In genomic region chr18:63591725-63592124, GRCh38 we compare ENCODE assay signal across 16 cellular contexts. TPM values are rescaled to one million over a fixed set of nuclear protein-coding genes. Genes with fewer than 3 reads are reported as not detected.
DNase-seq lines count a peak whose midpoint lies in the region; ATAC-seq, FAIRE-seq and TF ChIP-seq lines count a peak whose summit lies in the region.
"Had no signal": no experiment of that assay in that cellular context is flagged by ENCODE, and none has a peak within 500 bp of the region (broad histone marks: within the 10 kb centered on the region; RNA-seq: fewer than 3 reads in every experiment).

No MANE protein-coding gene starts in this region.

- no peak for ATAC-seq in HG03457 (IDR thresholded peaks at IDR 0.05; ENCODE audit: unreplicated experiment)
- ATAC-seq: A549; CD8-positive, alpha-beta T cell had no signal

- DNase-seq in NCI-H226 (peak; percentile 21), bronchial epithelial cell (ENCODE audit: low read depth) (peak; percentile 45), COLO668 (lab: John Stamatoyannopoulos, UW; ENCODE audit: unreplicated experiment) (no peak), urothelium cell line (ENCODE audit: low spot score) (no peak), dedifferentiated amniotic fluid mesenchymal stem cell (ENCODE audit: extremely low spot score) (no peak)
- DNase-seq: Caco-2; CD8-positive, alpha-beta T cell; GDM1; H7; IMR-90; KBM-7 had no signal

- H3K27me3 ChIP-seq in bronchial epithelial cell (ENCODE audit: control insufficient read depth, insufficient read depth, low read length): no peaks in the 10 kb centered on the region

- peaks cover 4% of the 10 kb centered on the region for H3K36me3 ChIP-seq in bronchial epithelial cell (ENCODE audit: control insufficient read depth, insufficient read depth, low read length)

- peak; percentile 58 for FAIRE-seq in G401.6 (lab: Jason Lieb, UNC)
- no peak for FAIRE-seq in bronchial epithelial cell (lab: Jason Lieb, UNC)
- no peak for FAIRE-seq in urothelium cell line (lab: Jason Lieb, UNC)
- FAIRE-seq: A549, GM19239 had no signal

- no peak overlapping the region for H3K4me3 ChIP-seq in bronchial epithelial cell (ENCODE audit: low read depth, low read length)
- H3K4me3 ChIP-seq: A549 had no signal

- no peak for TF ChIP-seq CTCF in bronchial epithelial cell (IDR thresholded peaks at IDR 0.05; ENCODE audit: insufficient read depth, low read length, severe bottlenecking)

RNA-seq across cellular contexts. Expression of gene SERPINB13, which starts 4.6 kb away (rescaled TPM):
- 8.2 and 48.0 TPM in 2 replicates for total RNA-seq in bronchial epithelial cell
- total RNA-seq: Caco-2; CD8-positive, alpha-beta T cell; H7; HT-29; IMR-90 had no signal

RNA-seq across cellular contexts. Expression of gene SERPINB12, which starts 49.6 kb away (rescaled TPM):
- total RNA-seq in bronchial epithelial cell: 0.53 and 1.4 TPM in 2 replicates
- total RNA-seq: Caco-2; CD8-positive, alpha-beta T cell; H7; HT-29; IMR-90 had no signal

RNA-seq across cellular contexts. Expression of gene SERPINB4, which starts 52.3 kb away (rescaled TPM):
- total RNA-seq in bronchial epithelial cell: 0.26 and 15.7 TPM in 2 replicates
- total RNA-seq: Caco-2; CD8-positive, alpha-beta T cell; H7; HT-29; IMR-90 had no signal

Comparison
In these comparisons a context has a peak if more than half of its experiments do, and no peak if none do; other contexts are left out.
1. DNase-seq: peak in NCI-H226 (single experiment) and bronchial epithelial cell (single experiment); none in COLO668 (single experiment), urothelium cell line (single experiment) and dedifferentiated amniotic fluid mesenchymal stem cell (single experiment).